ENCODE assay signal across 10 cellular contexts in the genomic region with DNA sequence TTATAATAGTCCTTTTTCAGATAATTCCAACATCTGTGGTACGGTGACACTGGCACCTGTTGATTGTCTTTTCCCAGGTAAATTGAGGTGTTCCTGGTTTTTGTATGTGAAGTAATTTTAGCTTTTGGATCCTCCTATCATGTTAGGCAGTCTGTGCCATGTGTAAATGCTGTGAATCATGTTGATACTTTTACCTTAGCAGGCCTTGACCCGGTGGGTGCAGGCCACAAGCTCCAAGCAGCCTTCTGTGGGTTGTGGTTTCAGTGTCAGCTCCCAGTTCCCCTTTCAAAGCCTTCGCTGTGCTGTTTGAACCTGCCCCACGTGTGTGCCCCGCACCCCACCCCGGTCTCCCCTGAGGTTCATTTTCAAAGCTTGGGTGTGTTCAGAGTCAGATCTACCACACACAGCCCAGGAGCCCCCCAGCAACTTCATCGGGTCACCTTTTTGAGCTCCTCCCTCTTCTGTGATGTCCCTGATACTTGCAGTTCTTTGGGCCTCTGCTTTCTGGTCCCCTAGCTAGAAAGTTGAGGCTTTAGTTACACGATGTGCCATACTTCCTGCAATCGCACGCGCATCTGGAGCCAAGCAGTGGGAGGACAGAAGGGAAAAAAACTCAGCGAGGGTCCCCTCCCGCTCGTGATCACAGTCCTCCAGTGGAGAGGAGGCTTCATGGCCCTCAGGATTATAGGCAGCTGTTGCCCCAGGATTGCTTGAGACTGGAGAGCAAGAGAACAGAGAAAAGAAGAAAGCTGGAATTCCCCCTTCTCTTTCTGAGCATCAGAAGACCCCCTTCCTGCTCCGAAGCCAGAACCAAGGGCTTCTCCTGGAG. TPM values are rescaled to one million over a fixed set of nuclear protein-coding genes. Genes with fewer than 3 reads are reported as not detected.
A peak's percentile ranks its signal among the peaks of the same experiment; 100 is the strongest.
DNase-seq lines count a peak whose midpoint lies in the region; ATAC-seq and TF ChIP-seq lines count a peak whose summit lies in the region.
"Had no signal": no experiment of that assay in that cellular context is flagged by ENCODE, and none has a peak within 500 bp of the region (broad histone marks: within the 10 kb centered on the region; RNA-seq: fewer than 3 reads in every experiment).

No MANE protein-coding gene starts in this region.

- peak overlapping the region; percentile 84 for H3K9ac ChIP-seq in KMS-11

- intact Hi-C loops in CD8-positive, alpha-beta T cell (cut with DNase I, micrococcal nuclease) = loop anchor here in 1 of 2 experiments (1.0 to 2.0 kb wide), 2 partner anchors 48 to 330 kb away; partner anchors contain the start of gene ASNS
- intact Hi-C loops in posterior vena cava (cut with DNase I) = no loop called here

- H3K4me1 Mint-ChIP-seq in CD8-positive, alpha-beta T cell (ENCODE audit: low read depth) = peaks cover 60% of the 10 kb centered on the region
- peaks cover 48% of the 10 kb centered on the region for H3K4me1 Mint-ChIP-seq in activated CD8-positive, alpha-beta memory T cell treated with anti-CD3 and anti-CD28 coated beads, Interleukin-2, amount 10 ng/mL, durations not matched to agents 7 days and 5 days
- H3K4me1 Mint-ChIP-seq: brain had no signal

- H3K4me2 ChIP-seq in KMS-11 (peak overlapping the region; percentile 79), osteoblast (ENCODE audit: insufficient read depth, low read length) (no peak overlapping the region)

- H2AFZ ChIP-seq in KMS-11 (ENCODE audit: low read depth) = peak overlapping the region; percentile 72
- H2AFZ ChIP-seq in osteoblast (ENCODE audit: low read length) = no peak overlapping the region

- peak overlapping the region; percentile 85 for H3K4me3 Mint-ChIP-seq in CD8-positive, alpha-beta T cell
- H3K4me3 Mint-ChIP-seq in activated CD8-positive, alpha-beta memory T cell treated with anti-CD3 and anti-CD28 coated beads, Interleukin-2, amount 10 ng/mL, durations not matched to agents 7 days and 5 days = peak overlapping the region; percentile 54
- H3K4me3 Mint-ChIP-seq: brain had no signal

- H3K4me3 ChIP-seq in CD8-positive, alpha-beta T cell (ENCODE audit: low read depth, low read length) = peak overlapping the region; percentile 43
- H3K4me3 ChIP-seq in KMS-11 (IDR thresholded peaks at IDR 0.05; ENCODE audit: insufficient read depth, low read depth, low read length) (no peak overlapping the region), osteoblast (ENCODE audit: insufficient read depth, low read length) (no peak overlapping the region)

- H3K27me3 ChIP-seq in CD8-positive, alpha-beta T cell (ENCODE audit: insufficient read depth, low read length) = no peaks in the 10 kb centered on the region
- no peaks in the 10 kb centered on the region for H3K27me3 ChIP-seq in KMS-11 (ENCODE audit: insufficient read depth, low read depth)
- no peaks in the 10 kb centered on the region for H3K27me3 ChIP-seq in osteoblast (ENCODE audit: insufficient read depth, low read length)

- peaks cover 58% of the 10 kb centered on the region for H3K4me1 ChIP-seq in CD8-positive, alpha-beta T cell (ENCODE audit: insufficient read depth, low read length)
- H3K4me1 ChIP-seq in KMS-11 (ENCODE audit: low read depth, poor library complexity, severe bottlenecking) (peaks cover 50% of the 10 kb centered on the region), osteoblast (ENCODE audit: insufficient read depth, low read length) (no peaks in the 10 kb centered on the region)

- H4K20me1 ChIP-seq in KMS-11 (ENCODE audit: insufficient read depth) = no peaks in the 10 kb centered on the region
- no peaks in the 10 kb centered on the region for H4K20me1 ChIP-seq in osteoblast (ENCODE audit: insufficient read depth, low read length)

- H3K27ac Mint-ChIP-seq in CD8-positive, alpha-beta T cell = peak overlapping the region; percentile 93
- H3K27ac Mint-ChIP-seq in activated CD8-positive, alpha-beta memory T cell treated with anti-CD3 and anti-CD28 coated beads, Interleukin-2, amount 10 ng/mL, durations not matched to agents 7 days and 5 days = peak overlapping the region; percentile 84
- H3K27ac Mint-ChIP-seq: brain had no signal

- peak overlapping the region; percentile 50 for H3K27ac ChIP-seq in CD8-positive, alpha-beta T cell (ENCODE audit: low read depth, low read length)
- H3K27ac ChIP-seq in KMS-11 (peak overlapping the region; percentile 95), osteoblast (ENCODE audit: low read depth, low read length) (no peak overlapping the region)

- POLR2A ChIA-PET in CD8-positive, alpha-beta T cell (lab: Charles Lee) = interaction anchor here (0.7 to 2.8 kb wide), 6 partner anchors 10 to 1085 kb away, joined by 3 to 26 read pairs (median 6); partner anchors contain the start of genes BHLHA15, SDHAF3 and TECPR1

- H3K9me3 Mint-ChIP-seq in CD8-positive, alpha-beta T cell = peaks cover 4% of the 10 kb centered on the region
- peaks cover 4% of the 10 kb centered on the region for H3K9me3 Mint-ChIP-seq in activated CD8-positive, alpha-beta memory T cell treated with anti-CD3 and anti-CD28 coated beads, Interleukin-2, amount 10 ng/mL, durations not matched to agents 7 days and 5 days (ENCODE audit: low read depth)

- H3K36me3 Mint-ChIP-seq in CD8-positive, alpha-beta T cell = peaks cover 38% of the 10 kb centered on the region
- peaks cover 27% of the 10 kb centered on the region for H3K36me3 Mint-ChIP-seq in activated CD8-positive, alpha-beta memory T cell treated with anti-CD3 and anti-CD28 coated beads, Interleukin-2, amount 10 ng/mL, durations not matched to agents 7 days and 5 days

- H3K27me3 Mint-ChIP-seq in CD8-positive, alpha-beta T cell (ENCODE audit: low read depth) = no peaks in the 10 kb centered on the region
- H3K27me3 Mint-ChIP-seq in activated CD8-positive, alpha-beta memory T cell treated with anti-CD3 and anti-CD28 coated beads, Interleukin-2, amount 10 ng/mL, durations not matched to agents 7 days and 5 days = no peaks in the 10 kb centered on the region
- H3K27me3 Mint-ChIP-seq: brain had no signal

- peaks cover 7% of the 10 kb centered on the region for H3K79me2 ChIP-seq in KMS-11 (ENCODE audit: insufficient read depth, low read depth)
- peaks cover 6% of the 10 kb centered on the region for H3K79me2 ChIP-seq in osteoblast (ENCODE audit: insufficient read depth, low read length)

- ATAC-seq in CD8-positive, alpha-beta T cell = peak; percentile 85
- peak; percentile 89 for ATAC-seq in GM21526 (IDR thresholded peaks at IDR 0.05; ENCODE audit: low FRiP score, unreplicated experiment)
- ATAC-seq in activated CD8-positive, alpha-beta memory T cell treated with anti-CD3 and anti-CD28 coated beads, Interleukin-2, amount 10 ng/mL, durations not matched to agents 7 days and 5 days = peak; percentile 90
- ATAC-seq: right cardiac atrium had no signal

- H3K9me3 ChIP-seq in CD8-positive, alpha-beta T cell (ENCODE audit: low read length) = no peaks in the 10 kb centered on the region
- H3K9me3 ChIP-seq in osteoblast (ENCODE audit: low read depth, low read length) = no peaks in the 10 kb centered on the region

- H3K36me3 ChIP-seq in CD8-positive, alpha-beta T cell (ENCODE audit: insufficient read depth, low read length) = peaks cover 18% of the 10 kb centered on the region
- H3K36me3 ChIP-seq in KMS-11 (ENCODE audit: insufficient read depth) (no peaks in the 10 kb centered on the region; the same call in 1 of the 2 replicates), osteoblast (ENCODE audit: insufficient read depth, low read length) (no peaks in the 10 kb centered on the region)

- TF ChIP-seq CTCF in CD8-positive, alpha-beta T cell (IDR thresholded peaks at IDR 0.05) = no peak
- TF ChIP-seq CTCF in KMS-11 (conservative IDR thresholded peaks at IDR 0.05; ENCODE audit: low read depth, low read length) (no peak), osteoblast (IDR thresholded peaks at IDR 0.05; ENCODE audit: extremely low read depth, low read depth, low read length) (no peak)

- CTCF ChIA-PET in CD8-positive, alpha-beta T cell (lab: Charles Lee) = interaction anchor here (0.7 to 1.8 kb wide), 5 partner anchors 14 to 181 kb away, joined by 3 to 8 read pairs (median 3); no protein-coding TSS in a partner anchor
- CTCF ChIA-PET in activated CD8-positive, alpha-beta memory T cell treated with anti-CD3 and anti-CD28 coated beads, Interleukin-2, amount 10 ng/mL, durations not matched to agents 7 days and 5 days (lab: Charles Lee) = interaction anchor here (0.9 to 2.1 kb wide), 8 partner anchors 12 to 676 kb away, joined by 3 to 8 read pairs (median 3); partner anchors contain the start of genes LMTK2 and TRRAP

- peak; percentile 44 to 86 (median 68) for DNase-seq in CD8-positive, alpha-beta T cell
- DNase-seq in activated CD8-positive, alpha-beta memory T cell treated with anti-CD3 and anti-CD28 coated beads, Interleukin-2, amount 10 ng/mL, durations not matched to agents 7 days and 5 days = peak; percentile 92
- DNase-seq in osteoblast (ENCODE audit: insufficient read length, low spot score, missing footprints) (peak; percentile 67), NCI-H2081 (lab: John Stamatoyannopoulos, UW) (no peak), posterior vena cava (ENCODE audit: low spot score) (no peak), NCI-H82 treated with DMSO at 0.1 percent for 48 hours (lab: John Stamatoyannopoulos, UW; ENCODE audit: unreplicated experiment) (no peak)

RNA-seq across cellular contexts. Expression of gene BHLHA15, which starts 8.7 kb away (rescaled TPM):
- not detected for total RNA-seq in CD8-positive, alpha-beta T cell
- under 1 TPM in 1 of 2 experiments, not detected in 1; 0.33 TPM for total RNA-seq in activated CD8-positive, alpha-beta memory T cell treated with anti-CD3 and anti-CD28 coated beads, Interleukin-2, amount 10 ng/mL, durations not matched to agents 7 days and 5 days
- total RNA-seq in osteoblast (not detected in 2 replicates), posterior vena cava (under 1 TPM in 1 of 2 donors, not detected in 1; 0.71 TPM)

RNA-seq across cellular contexts. Expression of gene TECPR1, which starts 49.5 kb away (rescaled TPM):
- 10 to 100 TPM; 64.4 to 68.2 TPM for total RNA-seq in CD8-positive, alpha-beta T cell
- total RNA-seq in activated CD8-positive, alpha-beta memory T cell treated with anti-CD3 and anti-CD28 coated beads, Interleukin-2, amount 10 ng/mL, durations not matched to agents 7 days and 5 days = 10 to 100 TPM; 45.6 to 60.7 TPM
- total RNA-seq in osteoblast (20.3 and 22.4 TPM in 2 replicates), posterior vena cava (10 to 100 TPM; 29.7 to 36.7 TPM)

Comparison
In these comparisons a context has a peak if more than half of its experiments do, and no peak if none do; other contexts are left out.
1. DNase-seq: peak in CD8-positive, alpha-beta T cell (7 of 7), activated CD8-positive, alpha-beta memory T cell treated with anti-CD3 and anti-CD28 coated beads, Interleukin-2, amount 10 ng/mL, durations not matched to agents 7 days and 5 days (single experiment) and osteoblast (single experiment); none in NCI-H2081 (0 of 2), posterior vena cava (single experiment) and NCI-H82 treated with DMSO at 0.1 percent for 48 hours (single experiment).
2. Peak in every context shown above with its lines, with median percentiles within 50 percentile points of each other: ATAC-seq.